11 cellular contexts compared by ENCODE assay signal in the genomic region with DNA sequence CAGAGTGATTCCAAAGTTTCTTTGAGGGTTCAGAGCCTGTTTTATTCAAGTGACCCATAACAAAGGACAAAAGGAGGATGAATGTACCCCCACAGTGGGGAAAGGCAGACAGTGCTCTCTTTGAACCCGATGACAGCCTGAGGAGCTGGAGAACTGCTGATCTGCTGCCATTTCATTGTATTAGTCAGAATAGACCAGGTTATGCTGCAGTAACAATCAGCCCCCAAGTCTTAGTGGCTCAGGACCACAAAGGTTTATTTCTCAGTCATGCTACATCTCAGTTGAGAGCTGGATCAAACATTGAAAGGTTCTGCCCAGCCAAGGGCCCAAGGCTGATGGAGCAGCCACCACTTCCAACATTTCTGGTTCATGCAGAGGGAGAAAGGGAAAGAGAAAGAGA.
"Had no signal": no experiment of that assay in that cellular context is flagged by ENCODE, and none has a peak within 500 bp of the region (broad histone marks: within the 10 kb centered on the region; RNA-seq: fewer than 3 reads in every experiment).

No MANE protein-coding gene starts in this region.

- FAIRE-seq: H1, H54 had no signal

- H3K4me1 ChIP-seq: HAP-1 had no signal

- H3K27ac Mint-ChIP-seq: GM23338, H9, HFFc6 had no signal

- H3K9ac ChIP-seq: GM23248 had no signal

- ATAC-seq: GM23338, HCT116 had no signal

- H3K4me1 Mint-ChIP-seq: GM23338, H9 had no signal

- H3K27ac ChIP-seq: GM23248 had no signal

- H3K36me3 ChIP-seq: HAP-1 had no signal

- H3K4me3 Mint-ChIP-seq: GM23338, H9, HFFc6 had no signal

- H3K9me3 ChIP-seq: HAP-1 had no signal

- H3K4me3 ChIP-seq: GM23248, GM23338, HAP-1 had no signal

- DNase-seq: GM23248, GOT3, H7, H9, HCEC 1CT, HFFc6 had no signal

- H2AFZ ChIP-seq: GM23248, GM23338 had no signal

- H3K4me2 ChIP-seq: GM23338 had no signal
